In the genomic region with DNA sequence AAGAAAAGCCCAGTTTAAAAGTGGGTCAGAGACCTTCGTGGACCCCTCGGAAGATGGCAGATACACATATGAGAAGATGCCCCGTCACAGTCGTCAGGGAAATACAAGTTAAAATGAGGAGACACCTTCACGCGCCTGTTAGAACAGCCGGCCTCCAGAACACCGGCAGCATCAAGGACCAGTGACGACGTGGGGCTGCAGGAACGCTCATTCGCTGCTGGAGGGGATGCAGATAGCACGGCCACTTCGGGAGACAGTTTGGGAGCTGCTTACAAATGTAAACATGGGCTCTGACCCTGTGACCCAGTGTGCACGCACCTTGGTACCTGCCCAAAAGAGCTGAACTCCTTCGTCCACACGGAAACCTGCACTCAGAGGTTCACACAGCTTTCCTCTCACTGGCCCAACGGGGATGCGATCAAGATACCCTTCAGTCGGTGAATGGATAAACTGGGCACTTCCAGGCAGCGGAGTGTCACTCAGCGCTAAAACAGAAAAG, we compare ENCODE assay signal across 16 cellular contexts.
"Had no signal": no experiment of that assay in that cellular context is flagged by ENCODE, and none has a peak within 500 bp of the region (broad histone marks: within the 10 kb centered on the region; RNA-seq: fewer than 3 reads in every experiment).

No MANE protein-coding gene starts in this region.

- H3K27ac ChIP-seq: epithelial cell of prostate, neutrophil, vagina had no signal

- ATAC-seq: activated T-cell treated with anti-CD3 and anti-CD28 coated beads, Interleukin-2, amount 50 U/mL, for 72 hours; effector memory CD8-positive, alpha-beta T cell; stimulated activated effector memory CD8-positive, alpha-beta T cell treated with anti-CD3 and anti-CD28 coated beads, Interleukin-12 subunit alpha, Interleukin-12 subunit beta, amount 100 ng/mL, for 72 hours had no signal

- DNase-seq: activated CD4-positive, alpha-beta T cell treated with anti-CD3 and anti-CD28 coated beads, Interleukin-2, amount 10 ng/mL, durations not matched to agents 7 days and 5 days; activated CD8-positive, alpha-beta memory T cell treated with anti-CD3 and anti-CD28 coated beads, Interleukin-2, amount 50 U/mL, for 48 hours; activated gamma-delta T cell; activated naive CD8-positive, alpha-beta T cell treated with anti-CD3 and anti-CD28 coated beads for 36 hours; activated T-cell treated with anti-CD3 and anti-CD28 coated beads, Interleukin-2, amount 50 U/mL, for 72 hours; dermis blood vessel endothelial cell; effector memory CD8-positive, alpha-beta T cell; islet precursor cell; stimulated activated CD4-positive, alpha-beta T cell treated with anti-CD3 and anti-CD28 coated beads, Interleukin-2, amount 100 ng/mL, for 24 hours; SW 1271 had no signal

- H3K4me3 Mint-ChIP-seq: activated CD4-positive, alpha-beta T cell treated with anti-CD3 and anti-CD28 coated beads, Interleukin-2, amount 10 ng/mL, durations not matched to agents 7 days and 5 days; activated naive CD8-positive, alpha-beta T cell treated with anti-CD3 and anti-CD28 coated beads for 36 hours; activated T-cell treated with anti-CD3 and anti-CD28 coated beads, Interleukin-2, amount 50 U/mL, for 72 hours; brain; effector memory CD8-positive, alpha-beta T cell; mesothelial cell of epicardium; stimulated activated effector memory CD8-positive, alpha-beta T cell treated with anti-CD3 and anti-CD28 coated beads, Interleukin-12 subunit alpha, Interleukin-12 subunit beta, amount 100 ng/mL, for 72 hours had no signal

- H3K4me1 Mint-ChIP-seq: activated CD4-positive, alpha-beta T cell treated with anti-CD3 and anti-CD28 coated beads, Interleukin-2, amount 10 ng/mL, durations not matched to agents 7 days and 5 days; activated naive CD8-positive, alpha-beta T cell treated with anti-CD3 and anti-CD28 coated beads for 36 hours; stimulated activated effector memory CD8-positive, alpha-beta T cell treated with anti-CD3 and anti-CD28 coated beads, Interleukin-12 subunit alpha, Interleukin-12 subunit beta, amount 100 ng/mL, for 72 hours had no signal

- H3K9me3 ChIP-seq: neutrophil, vagina had no signal

- H3K9me3 Mint-ChIP-seq: effector memory CD8-positive, alpha-beta T cell had no signal

- H3K27me3 ChIP-seq: vagina had no signal

- H3K36me3 Mint-ChIP-seq: activated naive CD8-positive, alpha-beta T cell treated with anti-CD3 and anti-CD28 coated beads for 36 hours; brain; stimulated activated effector memory CD8-positive, alpha-beta T cell treated with anti-CD3 and anti-CD28 coated beads, Interleukin-12 subunit alpha, Interleukin-12 subunit beta, amount 100 ng/mL, for 72 hours had no signal

- H3K4me3 ChIP-seq: vagina had no signal

- H3K36me3 ChIP-seq: neutrophil, vagina had no signal

- H3K27ac Mint-ChIP-seq: activated CD4-positive, alpha-beta T cell treated with anti-CD3 and anti-CD28 coated beads, Interleukin-2, amount 10 ng/mL, durations not matched to agents 7 days and 5 days; activated naive CD8-positive, alpha-beta T cell treated with anti-CD3 and anti-CD28 coated beads for 36 hours; activated T-cell treated with anti-CD3 and anti-CD28 coated beads, Interleukin-2, amount 50 U/mL, for 72 hours; effector memory CD8-positive, alpha-beta T cell; mesothelial cell of epicardium; stimulated activated effector memory CD8-positive, alpha-beta T cell treated with anti-CD3 and anti-CD28 coated beads, Interleukin-12 subunit alpha, Interleukin-12 subunit beta, amount 100 ng/mL, for 72 hours had no signal
